In genomic region chr9:7739595-7739994, GRCh38 we compare ENCODE assay signal across 2 cellular contexts.
TF ChIP-seq lines count a peak whose summit lies in the region.

No MANE protein-coding gene starts in this region.

TF ChIP-seq in GM23338, 12 proteins besides CTCF, POLR2A, EP300 and RAD21:
- TF ChIP-seq ZNF331 (CRISPR knock-in tag; IDR thresholded peaks at IDR 0.05; ENCODE audit: low read depth), result no peak
- TF ChIP-seq POLR2AphosphoS5 (IDR thresholded peaks at IDR 0.05; ENCODE audit: low read depth), result peak; percentile 58

TF ChIP-seq in HepG2, 621 proteins besides CTCF, POLR2A, EP300 and RAD21:
- TF ChIP-seq ZNF234 (CRISPR knock-in tag; conservative IDR thresholded peaks at IDR 0.05), result no peak
- TF ChIP-seq ZNF256 (CRISPR knock-in tag; conservative IDR thresholded peaks at IDR 0.05), result no peak
- no peak for TF ChIP-seq GABPA (IDR thresholded peaks at IDR 0.05; ENCODE audit: low read depth, low read length)
- TF ChIP-seq GABPA (CRISPR knock-in tag; IDR thresholded peaks at IDR 0.05; ENCODE audit: low read depth), result no peak
- no peak for TF ChIP-seq ZNF564 (CRISPR knock-in tag; IDR thresholded peaks at IDR 0.05)
- TF ChIP-seq CREM (IDR thresholded peaks at IDR 0.05), result no peak
- no peak for TF ChIP-seq CREM (CRISPR knock-in tag; IDR thresholded peaks at IDR 0.05)
- no peak for TF ChIP-seq ZNF225 (CRISPR knock-in tag; IDR thresholded peaks at IDR 0.05)
- no peak for TF ChIP-seq ZNF138 (CRISPR knock-in tag; IDR thresholded peaks at IDR 0.05; ENCODE audit: low read depth)
- no peak for TF ChIP-seq HOXA9 (CRISPR knock-in tag; IDR thresholded peaks at IDR 0.05; ENCODE audit: borderline replicate concordance)
- TF ChIP-seq ZKSCAN8 (CRISPR knock-in tag; IDR thresholded peaks at IDR 0.05; ENCODE audit: borderline replicate concordance), result no peak
TF ChIP-seq in HepG2: peak in this region for 0.
